10 cellular contexts compared by ENCODE assay signal in genomic region chr17:45785373-45786193, GRCh38. TPM values are rescaled to one million over a fixed set of nuclear protein-coding genes. Genes with fewer than 3 reads are reported as not detected.
DNase-seq lines count a peak whose midpoint lies in the region; ATAC-seq and TF ChIP-seq lines count a peak whose summit lies in the region.
"Had no signal": no experiment of that assay in that cellular context is flagged by ENCODE, and none has a peak within 500 bp of the region (broad histone marks: within the 10 kb centered on the region; RNA-seq: fewer than 3 reads in every experiment).

No MANE protein-coding gene starts in this region.

- H3K36me3 ChIP-seq in mucosa of descending colon (ENCODE audit: low read depth) (no peaks in the 10 kb centered on the region), tibial artery (no peaks in the 10 kb centered on the region)

- H3K36me3 Mint-ChIP-seq in activated naive CD4-positive, alpha-beta T cell treated with anti-CD3 and anti-CD28 coated beads, Interleukin-2, amount 50 U/mL, for 24 hours, result no peaks in the 10 kb centered on the region

- no peak overlapping the region for H3K27ac ChIP-seq in tibial artery

- POLR2A ChIA-PET in HEK293T (lab: Yijun Ruan, JAX), result no interaction called here

- intact Hi-C loops in mucosa of descending colon (cut with DNase I, micrococcal nuclease) (no loop called here), tibial artery (cut with DNase I; ENCODE audit: low total_unique reads) (no loop called here)

- H3K4me1 ChIP-seq in mucosa of descending colon (ENCODE audit: low read depth), result peaks cover 20% of the 10 kb centered on the region
- peaks cover 7 to 25% (median 23%) of the 10 kb centered on the region in 4 donors for H3K4me1 ChIP-seq in tibial artery

- peaks cover 3% of the 10 kb centered on the region for H3K4me1 Mint-ChIP-seq in activated naive CD4-positive, alpha-beta T cell treated with anti-CD3 and anti-CD28 coated beads, Interleukin-2, amount 50 U/mL, for 24 hours

- DNase-seq in activated naive CD4-positive, alpha-beta T cell treated with anti-CD3 and anti-CD28 coated beads, Interleukin-2, amount 50 U/mL, for 16 hours, result no peak
- peak; percentile 61 for DNase-seq in cerebellar cortex (ENCODE audit: low spot score)
- DNase-seq in mucosa of descending colon, result no peak
- no peak for DNase-seq in tibial artery
- no peak for DNase-seq in SHP77 (lab: John Stamatoyannopoulos, UW)
- no peak for DNase-seq in HEK293T (ENCODE audit: extremely low spot score)
- DNase-seq: NCI-H2081 treated with DMSO at 0.1 percent for 48 hours had no signal

- H3K27me3 Mint-ChIP-seq in activated naive CD4-positive, alpha-beta T cell treated with anti-CD3 and anti-CD28 coated beads, Interleukin-2, amount 50 U/mL, for 24 hours, result peaks cover 43% of the 10 kb centered on the region

- no peak overlapping the region for H3K27ac Mint-ChIP-seq in activated naive CD4-positive, alpha-beta T cell treated with anti-CD3 and anti-CD28 coated beads, Interleukin-2, amount 50 U/mL, for 24 hours

- H3K9me3 ChIP-seq in mucosa of descending colon (no peaks in the 10 kb centered on the region), tibial artery (no peaks in the 10 kb centered on the region)

- CTCF ChIA-PET in HEK293T (lab: Yijun Ruan, JAX), result no interaction called here

- TF ChIP-seq CTCF in mucosa of descending colon (IDR thresholded peaks at IDR 0.05), result no peak
- TF ChIP-seq CTCF in tibial artery (IDR thresholded peaks at IDR 0.05), result no peak

- peak overlapping the region; percentile 78 for H3K4me3 Mint-ChIP-seq in activated naive CD4-positive, alpha-beta T cell treated with anti-CD3 and anti-CD28 coated beads, Interleukin-2, amount 50 U/mL, for 24 hours

- no peak overlapping the region for H3K4me3 ChIP-seq in mucosa of descending colon
- peak overlapping the region; percentile 28 to 52 for H3K4me3 ChIP-seq in tibial artery

- ATAC-seq in mucosa of descending colon, result peak; percentile 16
- no peak for ATAC-seq in GM18909 (IDR thresholded peaks at IDR 0.05; ENCODE audit: poor library complexity, unreplicated experiment)

- H3K9me3 Mint-ChIP-seq in activated naive CD4-positive, alpha-beta T cell treated with anti-CD3 and anti-CD28 coated beads, Interleukin-2, amount 50 U/mL, for 24 hours, result no peaks in the 10 kb centered on the region

- H3K27me3 ChIP-seq in tibial artery, result peaks cover 5 to 87% of the 10 kb centered on the region in 2 donors

TF ChIP-seq in HEK293T, 16 proteins besides CTCF, POLR2A, EP300 and RAD21:
- TF ChIP-seq TARDBP (IDR thresholded peaks at IDR 0.05) (no peak), LEF1 (IDR thresholded peaks at IDR 0.05; ENCODE audit: borderline replicate concordance) (no peak), ZNF384 (IDR thresholded peaks at IDR 0.05) (no peak), PKNOX1 (IDR thresholded peaks at IDR 0.05) (no peak), FOXM1 (IDR thresholded peaks at IDR 0.05; ENCODE audit: borderline replicate concordance) (no peak), HDGF (IDR thresholded peaks at IDR 0.05; ENCODE audit: borderline replicate concordance) (no peak), BHLHE40 (IDR thresholded peaks at IDR 0.05; ENCODE audit: borderline replicate concordance) (no peak), FOXK2 (IDR thresholded peaks at IDR 0.05) (no peak), ELF4 (IDR thresholded peaks at IDR 0.05) (no peak), L3MBTL2 (conservative IDR thresholded peaks at IDR 0.05) (no peak), ARNT (IDR thresholded peaks at IDR 0.05) (no peak)

RNA-seq across cellular contexts. Expression of gene CRHR1, which starts 1.5 kb away (rescaled TPM):
- not detected for total RNA-seq in mucosa of descending colon
- total RNA-seq: liver had no signal

RNA-seq across cellular contexts. Expression of gene SPPL2C, which starts 59.1 kb away (rescaled TPM):
- total RNA-seq in mucosa of descending colon, result not detected
- total RNA-seq: liver had no signal
